18 cellular contexts compared by ENCODE assay signal in genomic region chr12:20578142-20578541, GRCh38.
"Had no signal": no experiment of that assay in that cellular context is flagged by ENCODE, and none has a peak within 500 bp of the region (broad histone marks: within the 10 kb centered on the region; RNA-seq: fewer than 3 reads in every experiment).

No MANE protein-coding gene starts in this region.

- H3K27ac ChIP-seq: coronary artery, gastrocnemius medialis, ovary, right lobe of liver, spleen, testis had no signal

- DNase-seq: central memory CD4-positive, alpha-beta T cell; effector CD4-positive, alpha-beta T cell; gastrocnemius medialis; glutamatergic neuron; kidney; left colon; mammary epithelial cell; natural killer cell; ovary; right lobe of liver; spleen; stimulated activated CD4-positive, alpha-beta T cell treated with anti-CD3 and anti-CD28 coated beads, Interleukin-15, amount 100 ng/mL, for 24 hours; stimulated activated CD4-positive, alpha-beta T cell treated with anti-CD3 and anti-CD28 coated beads, Interleukin-1b, Interleukin-23, amount 100 ng/mL, for 48 hours; stimulated activated CD4-positive, alpha-beta T cell treated with anti-CD3 and anti-CD28 coated beads, Interleukin-4, amount 100 ng/mL, for 24 hours; testis; transverse colon had no signal

- H3K27me3 ChIP-seq: gastrocnemius medialis, ovary, right lobe of liver, spleen, testis, transverse colon had no signal

- ATAC-seq: gastrocnemius medialis; left colon; natural killer cell; right lobe of liver; stimulated activated memory B cell treated with anti-CD40 and anti-IgM and Interleukin-4, amounts not matched to agents 10 μg/mL and 1 μg/mL and 100 μg/mL, for 72 hours had no signal

- FAIRE-seq: kidney had no signal

- H3K4me3 ChIP-seq: coronary artery, gastrocnemius medialis, ovary, right lobe of liver, spleen, testis, transverse colon had no signal

- H3K9me3 ChIP-seq: gastrocnemius medialis, ovary, right lobe of liver, spleen, testis, transverse colon had no signal

- H3K4me1 ChIP-seq: gastrocnemius medialis, right lobe of liver, spleen, testis, transverse colon had no signal

- H3K36me3 ChIP-seq: gastrocnemius medialis, ovary, right lobe of liver, spleen, transverse colon had no signal
